In the genomic region with DNA sequence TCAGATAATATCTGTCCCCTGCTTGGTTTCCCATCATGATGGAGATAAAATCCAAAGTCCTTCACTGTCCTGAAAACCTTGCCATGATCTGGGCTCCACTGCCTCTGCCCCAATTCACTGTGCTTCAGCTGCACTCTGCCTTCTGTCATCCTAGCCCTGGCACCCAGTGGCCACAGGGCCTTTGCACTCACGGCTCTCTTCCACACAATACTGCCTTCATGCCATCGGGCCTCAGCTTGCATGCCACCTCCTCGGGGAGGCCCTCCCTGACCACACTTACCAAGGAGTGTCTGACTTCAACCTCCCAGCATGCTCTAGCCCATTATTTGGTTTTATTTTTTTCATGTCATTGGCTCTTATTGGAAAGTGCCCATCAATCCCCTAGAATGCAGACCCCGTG, we compare ENCODE assay signal across 1 cellular context.
TF ChIP-seq lines count a peak whose summit lies in the region.

No MANE protein-coding gene starts in this region.

TF ChIP-seq in WTC11, 78 proteins besides CTCF, POLR2A, EP300 and RAD21 (continued from another document):
- TF ChIP-seq, protein P1, sequence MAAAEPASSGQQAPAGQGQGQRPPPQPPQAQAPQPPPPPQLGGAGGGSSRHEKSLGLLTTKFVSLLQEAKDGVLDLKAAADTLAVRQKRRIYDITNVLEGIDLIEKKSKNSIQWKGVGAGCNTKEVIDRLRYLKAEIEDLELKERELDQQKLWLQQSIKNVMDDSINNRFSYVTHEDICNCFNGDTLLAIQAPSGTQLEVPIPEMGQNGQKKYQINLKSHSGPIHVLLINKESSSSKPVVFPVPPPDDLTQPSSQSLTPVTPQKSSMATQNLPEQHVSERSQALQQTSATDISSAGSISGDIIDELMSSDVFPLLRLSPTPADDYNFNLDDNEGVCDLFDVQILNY (CRISPR knock-in tag; IDR thresholded peaks at IDR 0.05): no peak
